Comparison of ENCODE assay signal across 20 cellular contexts in genomic region chr4:101177146-101177545, GRCh38.
A peak's percentile ranks its signal among the peaks of the same experiment; 100 is the strongest.
DNase-seq lines count a peak whose midpoint lies in the region; ATAC-seq and TF ChIP-seq lines count a peak whose summit lies in the region.
"Had no signal": no experiment of that assay in that cellular context is flagged by ENCODE, and none has a peak within 500 bp of the region (broad histone marks: within the 10 kb centered on the region; RNA-seq: fewer than 3 reads in every experiment).

No MANE protein-coding gene starts in this region.

- no peak for TF ChIP-seq CTCF in heart right ventricle (IDR thresholded peaks at IDR 0.05)
- TF ChIP-seq CTCF in right atrium auricular region (IDR thresholded peaks at IDR 0.05) = no peak
- TF ChIP-seq CTCF in colonic mucosa (IDR thresholded peaks at IDR 0.05) = no peak

- H3K9me3 ChIP-seq in heart right ventricle (no peaks in the 10 kb centered on the region), right atrium auricular region (no peaks in the 10 kb centered on the region), right cardiac atrium (ENCODE audit: control insufficient read depth, low read length) (no peaks in the 10 kb centered on the region), colonic mucosa (no peaks in the 10 kb centered on the region)
- H3K9me3 ChIP-seq: Caco-2, SJCRH30 had no signal

- peak in 5 of 8 donors; percentile 50 to 83 (median 67) for ATAC-seq in heart right ventricle
- ATAC-seq in right cardiac atrium = peak; percentile 33 to 88
- ATAC-seq in esophagus mucosa = no peak
- ATAC-seq: HCT116 had no signal

- H3K27ac ChIP-seq in heart right ventricle (peak overlapping the region in 2 of 10 donors; percentile 40 to 72), right atrium auricular region (no peak overlapping the region), right cardiac atrium (ENCODE audit: low read length) (no peak overlapping the region), colonic mucosa (no peak overlapping the region)
- H3K27ac ChIP-seq: HL-60, SJCRH30 had no signal

- H3K4me1 ChIP-seq in heart right ventricle = peaks cover 0 to 46% (median 24%) of the 10 kb centered on the region in 9 donors
- peaks cover 0 to 13% of the 10 kb centered on the region in 2 donors for H3K4me1 ChIP-seq in right atrium auricular region
- peaks cover 4% of the 10 kb centered on the region for H3K4me1 ChIP-seq in right cardiac atrium (ENCODE audit: control insufficient read depth, insufficient read depth, low read length)
- H3K4me1 ChIP-seq in colonic mucosa = no peaks in the 10 kb centered on the region
- H3K4me1 ChIP-seq: Caco-2 had no signal

- H3K36me3 ChIP-seq in heart right ventricle (no peaks in the 10 kb centered on the region), right atrium auricular region (no peaks in the 10 kb centered on the region), colonic mucosa (no peaks in the 10 kb centered on the region)
- H3K36me3 ChIP-seq: SJCRH30 had no signal

- WGBS in heart right ventricle, 2 donors = 28 to 51% methylated on average over 1 of the region's 1 CpG
- 21% methylated on average over 1 of the region's 1 CpG for WGBS in right cardiac atrium

- DNase-seq in heart right ventricle = no peak
- no peak for DNase-seq in right atrium auricular region (ENCODE audit: low spot score)
- peak; percentile 93 for DNase-seq in dermis blood vessel endothelial cell
- no peak for DNase-seq in right cardiac atrium
- no peak for DNase-seq in NCI-H748 treated with DMSO at 0.1 percent for 48 hours (lab: John Stamatoyannopoulos, UW)
- no peak for DNase-seq in colonic mucosa
- DNase-seq in stimulated activated naive CD4-positive, alpha-beta T cell (lab: John Stamatoyannopoulos, UW) = no peak
- DNase-seq: Caco-2; CD4-positive, CD25-positive, alpha-beta regulatory T cell; DMS53; NCI-H1105; NCI-H187 treated with DMSO at 0.1 percent for 48 hours; NCI-H69; NK-92 treated with Interleukin-12 subunit alpha and Interleukin-12 subunit beta, amount 100 ng/mL, for 24 hours; OCI-M1; RPMI8226; SJCRH30 had no signal

- H3K27me3 ChIP-seq in heart right ventricle (no peaks in the 10 kb centered on the region), right atrium auricular region (no peaks in the 10 kb centered on the region), right cardiac atrium (ENCODE audit: control insufficient read depth, insufficient read depth) (no peaks in the 10 kb centered on the region), colonic mucosa (no peaks in the 10 kb centered on the region)
- H3K27me3 ChIP-seq: SJCRH30 had no signal

- intact Hi-C loops in heart right ventricle (cut with DNase I) = loop anchor here in 4 of 10 donors (5.0 to 10.0 kb wide), 2 partner anchors 170 to 478 kb away; partner anchors contain the start of gene PPP3CA (in 4 of the 4)
- intact Hi-C loops in right cardiac atrium (cut with DNase I) = loop anchor here in 1 of 4 donors (10.0 kb wide), 1 partner anchor 168 kb away; the partner anchor contains the start of gene PPP3CA
- intact Hi-C loops in colonic mucosa (cut with DNase I) = no loop called here

- no peak overlapping the region for H3K9ac ChIP-seq in colonic mucosa (ENCODE audit: low read depth in 2 of 2, low read length in 2 of 2)

- H3K4me3 ChIP-seq in heart right ventricle = no peak overlapping the region
- H3K4me3 ChIP-seq in right atrium auricular region = no peak overlapping the region
- H3K4me3 ChIP-seq in right cardiac atrium (ENCODE audit: low read length) = no peak overlapping the region
- H3K4me3 ChIP-seq in colonic mucosa = no peak overlapping the region
- H3K4me3 ChIP-seq: SJCRH30 had no signal
